18 cellular contexts compared by ENCODE assay signal in the genomic region with DNA sequence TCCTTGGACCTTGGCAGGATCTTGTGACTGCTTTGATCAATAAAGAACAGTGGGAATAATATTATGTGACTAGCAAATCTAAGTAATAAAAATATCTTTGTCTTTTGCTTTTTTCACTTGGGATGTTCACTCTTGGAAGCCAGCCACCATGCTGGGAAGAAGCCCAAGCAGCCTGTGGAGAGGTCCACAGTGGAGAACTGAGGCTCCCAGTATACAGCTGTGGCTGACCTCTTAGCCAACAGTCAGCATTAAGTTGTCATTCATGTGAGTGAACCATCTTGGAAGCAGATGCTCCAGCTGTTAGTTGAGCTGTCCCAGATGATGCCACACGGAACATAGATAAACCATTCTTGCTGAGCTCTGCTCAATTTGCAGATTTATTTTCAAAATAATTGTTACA.
DNase-seq lines count a peak whose midpoint lies in the region; ATAC-seq and TF ChIP-seq lines count a peak whose summit lies in the region.
"Had no signal": no experiment of that assay in that cellular context is flagged by ENCODE, and none has a peak within 500 bp of the region (broad histone marks: within the 10 kb centered on the region; RNA-seq: fewer than 3 reads in every experiment).

No MANE protein-coding gene starts in this region.

- no peaks in the 10 kb centered on the region for H3K4me1 ChIP-seq in lower lobe of right lung

- ATAC-seq in left ventricle myocardium superior (no peak), left cardiac atrium (no peak), lower lobe of right lung (no peak)
- ATAC-seq: K562 had no signal

- H3K4me3 ChIP-seq in lower lobe of right lung = no peak overlapping the region
- H3K4me3 ChIP-seq: K562 had no signal

- H3K36me3 Mint-ChIP-seq in activated T-helper 2 cell treated with anti-CD3 and anti-CD28 coated beads, Interferon-gamma antibody, Interleukin-2, Interleukin-4, amounts not matched to agents 10 μg/mL and 5 μg/mL and 100 μg/mL, durations not matched to agents 14 hours and 24 hours and 36 hours (ENCODE audit: low read depth) = no peaks in the 10 kb centered on the region

- H3K27ac ChIP-seq in lower lobe of right lung = no peak overlapping the region

- H3K27me3 ChIP-seq in lower lobe of right lung (ENCODE audit: low read depth) = no peaks in the 10 kb centered on the region

- H3K4me1 Mint-ChIP-seq in activated T-helper 2 cell treated with anti-CD3 and anti-CD28 coated beads, Interferon-gamma antibody, Interleukin-2, Interleukin-4, amounts not matched to agents 10 μg/mL and 5 μg/mL and 100 μg/mL, durations not matched to agents 14 hours and 24 hours and 36 hours (ENCODE audit: low read depth) = no peaks in the 10 kb centered on the region

- no peaks in the 10 kb centered on the region for H3K9me3 Mint-ChIP-seq in activated T-helper 2 cell treated with anti-CD3 and anti-CD28 coated beads, Interferon-gamma antibody, Interleukin-2, Interleukin-4, amounts not matched to agents 10 μg/mL and 5 μg/mL and 100 μg/mL, durations not matched to agents 14 hours and 24 hours and 36 hours
- H3K9me3 Mint-ChIP-seq: CD4-positive, alpha-beta T cell had no signal

- TF ChIP-seq CTCF in lower lobe of right lung (IDR thresholded peaks at IDR 0.05) = no peak

- intact Hi-C loops in left ventricle myocardium superior (cut with micrococcal nuclease) = no loop called here
- intact Hi-C loops in left cardiac atrium (cut with DNase I) = no loop called here
- intact Hi-C loops in activated T-helper 2 cell treated with anti-CD3 and anti-CD28 coated beads, Interferon-gamma antibody, Interleukin-2, Interleukin-4, amounts not matched to agents 10 μg/mL and 5 μg/mL and 100 μg/mL, durations not matched to agents 14 hours and 24 hours and 36 hours (cut with micrococcal nuclease) = no loop called here
- intact Hi-C loops in lower lobe of right lung (cut with DNase I) = no loop called here

- DNase-seq in left ventricle myocardium superior (peak; percentile 47), left cardiac atrium (no peak), fibroblast of peridontal ligament (ENCODE audit: extremely low read depth) (peak; percentile 35), myocyte (ENCODE audit: low read depth) (peak; percentile 47), DMS79 treated with DMSO at 0.1 percent for 48 hours (lab: John Stamatoyannopoulos, UW) (no peak), NCI-H526 (lab: John Stamatoyannopoulos, UW) (no peak), lower lobe of right lung (no peak)
- no peak for DNase-seq in activated T-helper 2 cell treated with anti-CD3 and anti-CD28 coated beads, Interferon-gamma antibody, Interleukin-2, Interleukin-4, amounts not matched to agents 10 μg/mL and 5 μg/mL and 100 μg/mL, durations not matched to agents 14 hours and 24 hours and 36 hours (ENCODE audit: low spot score)
- DNase-seq: CD4-positive, alpha-beta T cell; EL; NCI-H1105 treated with DMSO at 0.1 percent for 48 hours; NCI-H1694; NCI-H2081 treated with DMSO at 0.1 percent for 48 hours; NCI-H446 treated with DMSO at 0.1 percent for 48 hours; NCI-H748 treated with DMSO at 0.1 percent for 48 hours; NK-92 treated with Interleukin-12 subunit alpha and Interleukin-12 subunit beta, amount 100 ng/mL, for 24 hours; SHP77 treated with DMSO at 0.1 percent for 48 hours had no signal

- no peaks in the 10 kb centered on the region for H3K27me3 Mint-ChIP-seq in activated T-helper 2 cell treated with anti-CD3 and anti-CD28 coated beads, Interferon-gamma antibody, Interleukin-2, Interleukin-4, amounts not matched to agents 10 μg/mL and 5 μg/mL and 100 μg/mL, durations not matched to agents 14 hours and 24 hours and 36 hours (ENCODE audit: low read depth)
- H3K27me3 Mint-ChIP-seq: CD4-positive, alpha-beta T cell had no signal

- no peak overlapping the region for H3K4me3 Mint-ChIP-seq in activated T-helper 2 cell treated with anti-CD3 and anti-CD28 coated beads, Interferon-gamma antibody, Interleukin-2, Interleukin-4, amounts not matched to agents 10 μg/mL and 5 μg/mL and 100 μg/mL, durations not matched to agents 14 hours and 24 hours and 36 hours (ENCODE audit: low read depth)
- H3K4me3 Mint-ChIP-seq: CD4-positive, alpha-beta T cell had no signal

- no peak overlapping the region for H3K27ac Mint-ChIP-seq in activated T-helper 2 cell treated with anti-CD3 and anti-CD28 coated beads, Interferon-gamma antibody, Interleukin-2, Interleukin-4, amounts not matched to agents 10 μg/mL and 5 μg/mL and 100 μg/mL, durations not matched to agents 14 hours and 24 hours and 36 hours
- H3K27ac Mint-ChIP-seq: CD4-positive, alpha-beta T cell had no signal

- no peaks in the 10 kb centered on the region for H3K36me3 ChIP-seq in lower lobe of right lung

- no peaks in the 10 kb centered on the region for H3K9me3 ChIP-seq in lower lobe of right lung

Comparison
In these comparisons a context has a peak if more than half of its experiments do, and no peak if none do; other contexts are left out.
1. DNase-seq: peak in left ventricle myocardium superior (single experiment), fibroblast of peridontal ligament (single experiment) and myocyte (single experiment); none in left cardiac atrium (single experiment), DMS79 treated with DMSO at 0.1 percent for 48 hours (single experiment), activated T-helper 2 cell treated with anti-CD3 and anti-CD28 coated beads, Interferon-gamma antibody, Interleukin-2, Interleukin-4, amounts not matched to agents 10 μg/mL and 5 μg/mL and 100 μg/mL, durations not matched to agents 14 hours and 24 hours and 36 hours (single experiment), NCI-H526 (0 of 2) and lower lobe of right lung (single experiment).